In the genomic region with DNA sequence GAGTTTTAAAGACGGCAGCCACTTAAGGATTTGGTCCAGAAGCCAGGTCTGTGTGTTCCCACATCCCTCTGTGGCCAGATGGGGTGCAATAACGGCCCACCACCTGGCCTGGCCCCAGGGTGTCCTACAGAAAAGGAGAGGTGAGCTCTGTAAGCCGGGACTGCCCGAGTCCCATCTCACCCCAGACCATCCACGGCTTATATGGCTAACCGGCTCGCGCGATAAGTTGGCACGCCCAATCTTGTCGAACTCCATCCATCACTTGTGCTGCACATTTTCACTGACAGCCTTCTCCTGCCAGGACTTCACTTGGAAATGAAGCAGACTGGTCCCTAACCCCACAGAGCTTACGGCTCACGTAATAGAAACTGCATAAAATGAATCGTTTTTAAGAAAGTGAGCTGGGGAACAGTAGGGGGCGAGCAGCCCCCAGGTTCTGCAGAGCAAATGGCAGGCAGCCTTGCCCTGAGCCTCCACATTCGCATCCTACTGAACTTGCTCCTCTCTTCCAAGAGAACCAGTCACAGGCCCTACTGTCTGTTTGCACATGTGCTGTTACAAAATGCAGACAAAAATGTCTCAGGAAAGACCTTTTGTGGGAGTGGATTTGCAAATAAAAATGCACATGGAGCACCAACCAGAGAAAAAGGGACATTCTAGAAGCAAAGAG, we compare ENCODE assay signal across 10 cellular contexts.
DNase-seq lines count a peak whose midpoint lies in the region; ATAC-seq, FAIRE-seq and TF ChIP-seq lines count a peak whose summit lies in the region.
"Had no signal": no experiment of that assay in that cellular context is flagged by ENCODE, and none has a peak within 500 bp of the region (broad histone marks: within the 10 kb centered on the region; RNA-seq: fewer than 3 reads in every experiment).

No MANE protein-coding gene starts in this region.

- DNase-seq in AG10803 (ENCODE audit: low read depth), result peak; percentile 36
- peak; percentile 42 for DNase-seq in KBM-7
- DNase-seq in astrocyte of the cerebellum (ENCODE audit: low read depth), result no peak
- peak; percentile 20 to 29 for DNase-seq in lung microvascular endothelial cell (ENCODE audit: low read depth in 2 of 2)
- no peak for DNase-seq in NK-92 (lab: John Stamatoyannopoulos, UW; ENCODE audit: unreplicated experiment)
- no peak for DNase-seq in urothelium cell line (ENCODE audit: low spot score)
- no peak for DNase-seq in caudate nucleus (lab: John Stamatoyannopoulos, UW)
- DNase-seq: activated CD8-positive, alpha-beta memory T cell treated with anti-CD3 and anti-CD28 coated beads for 24 hours had no signal

- FAIRE-seq in urothelium cell line (lab: Jason Lieb, UNC), result no peak

- in situ Hi-C loops in KBM-7 (cut with MboI; ENCODE audit: low pct_unique_long_range_greater_than_20kb, low sequenced_read_pairs), result no loop called here
- in situ Hi-C loops in astrocyte of the cerebellum (cut with HindIII; ENCODE audit: low sequenced_read_pairs), result no loop called here

- no peak overlapping the region for H3K27ac ChIP-seq in caudate nucleus (ENCODE audit: low read depth, low read length)
- H3K27ac ChIP-seq: breast epithelium had no signal

- no peak overlapping the region for H3K4me3 ChIP-seq in AG10803 (ENCODE audit: low read length)
- H3K4me3 ChIP-seq in astrocyte of the cerebellum (ENCODE audit: low read depth, low read length), result no peak overlapping the region
- H3K4me3 ChIP-seq: breast epithelium had no signal

- TF ChIP-seq CTCF in AG10803 (conservative IDR thresholded peaks at IDR 0.05; ENCODE audit: low read length) (peak; percentile 30), astrocyte of the cerebellum (IDR thresholded peaks at IDR 0.05; ENCODE audit: low read depth, low read length, missing control alignments) (peak; percentile 25)

- ATAC-seq in GM21423 (IDR thresholded peaks at IDR 0.05; ENCODE audit: unreplicated experiment), result no peak

Comparison
In these comparisons a context has a peak if more than half of its experiments do, and no peak if none do; other contexts are left out.
1. DNase-seq: peak in AG10803 (single experiment), KBM-7 (single experiment) and lung microvascular endothelial cell (2 of 2); none in astrocyte of the cerebellum (single experiment), NK-92 (single experiment), urothelium cell line (single experiment) and caudate nucleus (0 of 61).